18 cellular contexts compared by ENCODE assay signal in the genomic region with DNA sequence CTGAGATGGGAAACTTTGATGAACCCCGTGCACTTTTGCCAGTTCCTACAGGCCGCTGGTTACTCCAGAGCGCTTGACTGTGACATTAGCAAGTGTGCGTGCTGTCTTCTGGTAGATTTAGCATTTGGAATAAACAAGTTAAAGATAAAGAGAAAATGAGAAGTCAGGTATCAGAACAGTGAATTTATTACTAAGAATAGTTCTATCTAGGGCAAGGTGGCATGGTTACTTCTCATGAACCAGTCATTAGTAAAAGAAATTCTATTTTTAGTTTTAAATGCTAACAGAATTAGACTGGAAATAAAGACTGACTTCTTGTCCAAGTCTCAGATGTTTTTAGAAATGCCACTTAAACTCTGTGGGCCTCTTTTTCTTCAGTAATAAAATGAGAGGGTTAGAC.
"Had no signal": no experiment of that assay in that cellular context is flagged by ENCODE, and none has a peak within 500 bp of the region (broad histone marks: within the 10 kb centered on the region; RNA-seq: fewer than 3 reads in every experiment).

No MANE protein-coding gene starts in this region.

- H3K27ac ChIP-seq: coronary artery, dorsolateral prefrontal cortex, esophagus muscularis mucosa, foreskin keratinocyte, gastroesophageal sphincter, heart left ventricle, left lung, lower lobe of right lung had no signal

- H3K4me1 ChIP-seq: esophagus muscularis mucosa, foreskin keratinocyte, gastroesophageal sphincter, heart left ventricle, left lung, lower lobe of right lung had no signal

- H3K27me3 ChIP-seq: esophagus muscularis mucosa, foreskin keratinocyte, gastroesophageal sphincter, heart left ventricle, left lung had no signal

- H3K27me3 Mint-ChIP-seq: naive thymus-derived CD4-positive, alpha-beta T cell had no signal

- H3K36me3 ChIP-seq: esophagus muscularis mucosa, gastroesophageal sphincter, heart left ventricle, left lung, lower lobe of right lung had no signal

- H3K4me3 ChIP-seq: coronary artery, dorsolateral prefrontal cortex, esophagus muscularis mucosa, gastroesophageal sphincter, heart left ventricle, left lung, lower lobe of right lung, mucosa of descending colon had no signal

- DNase-seq: dermis blood vessel endothelial cell; dorsolateral prefrontal cortex; effector CD4-positive, alpha-beta T cell; effector memory CD4-positive, alpha-beta T cell; foreskin keratinocyte; heart left ventricle; hippocampal formation; left cardiac atrium; left lung; left ventricle myocardium superior; lower lobe of right lung; mesenchymal stem cell; mucosa of descending colon; naive thymus-derived CD4-positive, alpha-beta T cell had no signal

- ATAC-seq: foreskin keratinocyte; gastroesophageal sphincter; heart left ventricle; left cardiac atrium; left lung; left ventricle myocardium superior; mucosa of descending colon; naive thymus-derived CD4-positive, alpha-beta T cell had no signal

- H3K27ac Mint-ChIP-seq: mesothelial cell of epicardium had no signal

- H3K4me3 Mint-ChIP-seq: mesothelial cell of epicardium; naive thymus-derived CD4-positive, alpha-beta T cell had no signal

- H3K36me3 Mint-ChIP-seq: mesothelial cell of epicardium had no signal

- H3K4me1 Mint-ChIP-seq: mesothelial cell of epicardium; naive thymus-derived CD4-positive, alpha-beta T cell had no signal
